1 cellular context compared by ENCODE assay signal in genomic region chr20:16968099-16968498, GRCh38.
TF ChIP-seq lines count a peak whose summit lies in the region.

No MANE protein-coding gene starts in this region.

TF ChIP-seq in GM23338, 12 proteins besides CTCF, POLR2A, EP300 and RAD21 (continued from another document):
- TF ChIP-seq REST (IDR thresholded peaks at IDR 0.05; ENCODE audit: unreplicated experiment) (no peak), ZNF462 (CRISPR knock-in tag; IDR thresholded peaks at IDR 0.05) (no peak), EZH2 (IDR thresholded peaks at IDR 0.05; ENCODE audit: low read depth, unreplicated experiment) (no peak), STAT1 (IDR thresholded peaks at IDR 0.05; ENCODE audit: unreplicated experiment) (no peak), EZH2phosphoT487 (IDR thresholded peaks at IDR 0.05; ENCODE audit: unreplicated experiment) (no peak)
